ENCODE assay signal across 8 cellular contexts in the genomic region with DNA sequence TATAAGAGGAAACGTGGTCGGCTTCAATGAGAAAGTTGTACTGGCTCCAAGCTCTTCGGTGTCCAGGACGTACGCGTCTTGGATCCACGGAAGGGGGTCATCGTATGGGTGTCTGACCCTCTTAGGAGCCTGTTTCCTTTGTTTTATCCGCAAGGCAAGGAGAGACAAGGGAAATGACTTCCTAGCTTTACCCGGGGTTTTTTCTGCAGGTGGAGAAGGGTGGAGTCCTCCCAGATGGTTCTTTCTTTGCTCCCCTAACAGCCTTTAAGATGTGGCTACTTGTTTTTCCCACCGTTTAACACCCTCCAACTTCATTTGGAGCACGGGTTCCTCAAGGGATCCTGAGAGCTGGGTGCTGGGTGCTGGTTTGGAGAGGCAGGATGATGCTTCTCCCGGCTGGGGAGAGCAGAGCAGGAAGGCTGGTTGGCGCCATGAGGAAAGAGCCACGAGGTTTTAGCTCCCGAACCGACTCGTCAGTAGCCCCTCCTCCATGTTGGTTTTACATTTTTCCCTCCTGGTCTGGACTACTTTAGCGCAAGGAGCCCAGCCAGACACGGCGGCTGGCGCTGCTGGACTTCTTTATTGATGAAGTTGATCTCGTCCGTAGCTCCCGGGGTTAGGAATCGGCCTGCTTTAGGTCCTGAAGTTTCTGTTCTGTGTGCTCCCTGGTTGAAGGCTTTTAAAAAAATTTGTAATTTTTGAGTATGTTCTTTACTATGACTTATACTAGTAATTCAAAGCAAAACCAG. TPM values are rescaled to one million over a fixed set of nuclear protein-coding genes. Genes with fewer than 3 reads are reported as not detected.
DNase-seq lines count a peak whose midpoint lies in the region; ATAC-seq and TF ChIP-seq lines count a peak whose summit lies in the region.

No MANE protein-coding gene starts in this region.

- H3K9me3 Mint-ChIP-seq in activated CD8-positive, alpha-beta T cell treated with anti-CD3 and anti-CD28 coated beads, Interleukin-2, amount 10 ng/mL, durations not matched to agents 7 days and 5 days (ENCODE audit: insufficient read depth), result no peaks in the 10 kb centered on the region

- peaks cover 28% of the 10 kb centered on the region for H3K4me1 Mint-ChIP-seq in activated CD8-positive, alpha-beta T cell treated with anti-CD3 and anti-CD28 coated beads, Interleukin-2, amount 10 ng/mL, durations not matched to agents 7 days and 5 days (ENCODE audit: low read depth)

- H3K4me2 ChIP-seq in fibroblast of lung (ENCODE audit: extremely low read depth, insufficient read depth, low read length), result peak overlapping the region; percentile 73

- H3K4me3 ChIP-seq in fibroblast of lung (replicated peaks in 1 of 4; ENCODE audit: control extremely low read depth in 1 of 4, insufficient read depth in 1 of 4, low read depth in 3 of 4, low read length in 4 of 4), result peak overlapping the region; percentile 71 to 86 (median 78)

- peak overlapping the region; percentile 90 for H3K9ac ChIP-seq in fibroblast of lung (ENCODE audit: insufficient read depth, low read length)

- DNase-seq in C1 segment of cervical spinal cord (lab: John Stamatoyannopoulos, UW) (peak in 13 of 14 donors; percentile 24 to 62 (median 43)), NCI-H345 treated with DMSO at 0.1 percent for 48 hours (lab: John Stamatoyannopoulos, UW; ENCODE audit: unreplicated experiment) (peak; percentile 67), fibroblast of lung (ENCODE audit: low read depth in 2 of 2) (peak; percentile 89 to 90), myocyte (ENCODE audit: low read depth) (peak; percentile 86), ureter (ENCODE audit: low spot score) (peak; percentile 44)
- DNase-seq in activated CD8-positive, alpha-beta T cell treated with anti-CD3 and anti-CD28 coated beads, Interleukin-2, amount 10 ng/mL, durations not matched to agents 7 days and 5 days, result peak; percentile 24

- POLR2A ChIA-PET in activated CD8-positive, alpha-beta T cell treated with anti-CD3 and anti-CD28 coated beads, Interleukin-2, amount 10 ng/mL, durations not matched to agents 7 days and 5 days (lab: Charles Lee), result interaction anchor here (0.6 to 3.0 kb wide), 6 partner anchors 10 to 1596 kb away, joined by 3 to 25 read pairs (median 4); partner anchors contain the start of gene TMCO1

- H3K27ac Mint-ChIP-seq in activated CD8-positive, alpha-beta T cell treated with anti-CD3 and anti-CD28 coated beads, Interleukin-2, amount 10 ng/mL, durations not matched to agents 7 days and 5 days, result peak overlapping the region; percentile 88

- CTCF ChIA-PET in activated CD8-positive, alpha-beta T cell treated with anti-CD3 and anti-CD28 coated beads, Interleukin-2, amount 10 ng/mL, durations not matched to agents 7 days and 5 days (lab: Charles Lee), result interaction anchor here (0.8 to 4.4 kb wide), 17 partner anchors 10 to 227 kb away, joined by 3 to 35 read pairs (median 5); partner anchors contain the start of gene TMCO1

- no peaks in the 10 kb centered on the region for H3K27me3 ChIP-seq in fibroblast of lung (ENCODE audit: control insufficient read depth, insufficient read depth, low read length)

- H3K36me3 Mint-ChIP-seq in activated CD8-positive, alpha-beta T cell treated with anti-CD3 and anti-CD28 coated beads, Interleukin-2, amount 10 ng/mL, durations not matched to agents 7 days and 5 days (ENCODE audit: low read depth), result peaks cover 9% of the 10 kb centered on the region

- no peaks in the 10 kb centered on the region for H3K36me3 ChIP-seq in fibroblast of lung (ENCODE audit: control insufficient read depth, insufficient read depth, low read length)

- TF ChIP-seq CTCF in fibroblast of lung (conservative IDR thresholded peaks at IDR 0.05 in 1 of 2, IDR thresholded peaks at IDR 0.05 in 1 of 2; ENCODE audit: low read depth in 1 of 2, low read length in 2 of 2), result no peak

- H3K79me2 ChIP-seq in fibroblast of lung (ENCODE audit: control insufficient read depth, insufficient read depth, low read length), result peaks cover 57% of the 10 kb centered on the region

- peaks cover 8% of the 10 kb centered on the region for H3K27me3 Mint-ChIP-seq in activated CD8-positive, alpha-beta T cell treated with anti-CD3 and anti-CD28 coated beads, Interleukin-2, amount 10 ng/mL, durations not matched to agents 7 days and 5 days (ENCODE audit: low read depth)

- H4K20me1 ChIP-seq in fibroblast of lung (ENCODE audit: control insufficient read depth, extremely low read depth, insufficient read depth, low read length), result no peaks in the 10 kb centered on the region

- H2AFZ ChIP-seq in fibroblast of lung (ENCODE audit: low read length), result no peak overlapping the region

- H3K9me3 ChIP-seq in fibroblast of lung (ENCODE audit: control insufficient read depth, insufficient read depth, low read depth, low read length), result no peaks in the 10 kb centered on the region

- peak overlapping the region; percentile 96 for H3K27ac ChIP-seq in fibroblast of lung (ENCODE audit: insufficient read depth, low read length)

- peak overlapping the region; percentile 88 for H3K4me3 Mint-ChIP-seq in activated CD8-positive, alpha-beta T cell treated with anti-CD3 and anti-CD28 coated beads, Interleukin-2, amount 10 ng/mL, durations not matched to agents 7 days and 5 days

- H3K4me1 ChIP-seq in fibroblast of lung (ENCODE audit: control insufficient read depth, extremely low read depth, insufficient read depth, low read length), result peaks cover 2% of the 10 kb centered on the region

- peak; percentile 18 for ATAC-seq in GM18867 (IDR thresholded peaks at IDR 0.05; ENCODE audit: unreplicated experiment)
- ATAC-seq in HG03280 (IDR thresholded peaks at IDR 0.05; ENCODE audit: unreplicated experiment), result peak; percentile 12
- peak; percentile 21 for ATAC-seq in activated CD8-positive, alpha-beta T cell treated with anti-CD3 and anti-CD28 coated beads, Interleukin-2, amount 10 ng/mL, durations not matched to agents 7 days and 5 days

RNA-seq across cellular contexts. Expression of gene UCK2, which starts 1.3 kb away (rescaled TPM):
- total RNA-seq in activated CD8-positive, alpha-beta T cell treated with anti-CD3 and anti-CD28 coated beads, Interleukin-2, amount 10 ng/mL, durations not matched to agents 7 days and 5 days, result 10 to 100 TPM; 28.4 to 32.4 TPM
- total RNA-seq in fibroblast of lung (47.8 and 95.1 TPM in 2 replicates), myocyte (107 and 130 TPM in 2 replicates), ureter (44.7 TPM)
- 83.1 and 99.0 TPM in 2 replicates for polyA plus RNA-seq in fibroblast of lung
- 70.8 and 95.7 TPM in 2 replicates for polyA plus RNA-seq in fibroblast of lung (2012)
- 87.6 and 123 TPM in 2 replicates for polyA minus RNA-seq in fibroblast of lung (ENCODE audit: low replicate concordance)
- polyA plus RNA-seq in myocyte (2012), result 159 TPM

Comparison
In these comparisons a context has a peak if more than half of its experiments do, and no peak if none do; other contexts are left out.
1. Peak in every context shown above with its lines: DNase-seq, ATAC-seq, H3K4me3 ChIP-seq and H3K27ac ChIP-seq.
2. DNase-seq: peak in every context shown above with its lines; median percentile 90 in fibroblast of lung; 86 in myocyte; 67 in NCI-H345 treated with DMSO at 0.1 percent for 48 hours; 44 in ureter; 43 in C1 segment of cervical spinal cord; 24 in activated CD8-positive, alpha-beta T cell treated with anti-CD3 and anti-CD28 coated beads, Interleukin-2, amount 10 ng/mL, durations not matched to agents 7 days and 5 days.